In genomic region chr18:7514796-7515440, GRCh38 we compare ENCODE assay signal across 22 cellular contexts. TPM values are rescaled to one million over a fixed set of nuclear protein-coding genes. Genes with fewer than 3 reads are reported as not detected.
DNase-seq lines count a peak whose midpoint lies in the region; ATAC-seq, FAIRE-seq and TF ChIP-seq lines count a peak whose summit lies in the region.
"Had no signal": no experiment of that assay in that cellular context is flagged by ENCODE, and none has a peak within 500 bp of the region (broad histone marks: within the 10 kb centered on the region; RNA-seq: fewer than 3 reads in every experiment).

No MANE protein-coding gene starts in this region.

- H3K27me3 ChIP-seq in Caco-2 (replicated peaks; ENCODE audit: control insufficient read depth, insufficient read depth, low read length): 0 out of 2 replicates have a peak, but pooled peaks cover 1% of the 10 kb centered on the region
- H3K27me3 ChIP-seq in HUES6 (ENCODE audit: control insufficient read depth, insufficient read depth, low read length): no peaks in the 10 kb centered on the region
- H3K27me3 ChIP-seq in endodermal cell (ENCODE audit: control insufficient read depth, insufficient read depth, low read length, poor library complexity, severe bottlenecking): no peaks in the 10 kb centered on the region
- no peaks in the 10 kb centered on the region for H3K27me3 ChIP-seq in left lung
- H3K27me3 ChIP-seq in small intestine (ENCODE audit: control insufficient read depth in 2 of 2, insufficient read depth in 2 of 2, low read length in 2 of 2): peaks cover 0 to 3% of the 10 kb centered on the region in 2 donors
- no peaks in the 10 kb centered on the region for H3K27me3 ChIP-seq in SJCRH30
- H3K27me3 ChIP-seq: BLaER1 treated with 17β-estradiol and CSF1 and Interleukin-3, amounts not matched to agents 10 nM and 100 nM; uterus had no signal

- no peak for FAIRE-seq in small intestine (lab: Jason Lieb, UNC)
- FAIRE-seq: pancreas had no signal

- DNase-seq in Caco-2 (peak; percentile 32 to 39), endodermal cell (peak; percentile 63), left lung (no peak), NCI-H2107 (lab: John Stamatoyannopoulos, UW) (no peak), OCI-M1 (lab: John Stamatoyannopoulos, UW) (no peak), small intestine (no peak), SJCRH30 (no peak)
- DNase-seq: activated CD4-positive, alpha-beta memory T cell treated with anti-CD3 and anti-CD28 coated beads, Interleukin-2, amount 10 ng/mL, durations not matched to agents 7 days and 5 days; activated CD4-positive, CD25-positive, alpha-beta regulatory T cell; activated T-cell treated with anti-CD3 and anti-CD28 coated beads, Interleukin-2, amount 50 U/mL, for 1 hour; hippocampal formation; IMR-90; NCI-H1417 treated with DMSO at 0.1 percent for 48 hours; NCI-H524; NK-92 treated with Interleukin-12 subunit alpha and Interleukin-12 subunit beta, amount 100 ng/mL, for 24 hours; substantia nigra; uterus had no signal

- H3K9me3 ChIP-seq in Caco-2 (peaks cover 11% of the 10 kb centered on the region), HUES6 (ENCODE audit: control insufficient read depth, insufficient read depth, low read depth, low read length) (no peaks in the 10 kb centered on the region), endodermal cell (ENCODE audit: control insufficient read depth, low read length) (no peaks in the 10 kb centered on the region), left lung (no peaks in the 10 kb centered on the region), small intestine (ENCODE audit: control insufficient read depth, low read depth) (no peaks in the 10 kb centered on the region), SJCRH30 (replicated peaks) (no peaks in the 10 kb centered on the region)
- H3K9me3 ChIP-seq: pancreas, uterus had no signal

- WGBS in endodermal cell (ENCODE audit: insufficient coverage in 1 of 2, insufficient read length in 1 of 2), 2 experiments: 70 to 83% methylated on average over 8 to 11 of the region's 11 CpGs
- 63 to 72% (median 65%) methylated on average over 11 of the region's 11 CpGs for WGBS in small intestine, 3 donors

- H3K9me3 Mint-ChIP-seq in Caco-2 (ENCODE audit: unreplicated experiment) (no peaks in the 10 kb centered on the region), endodermal cell (no peaks in the 10 kb centered on the region)

- H3K4me3 ChIP-seq in Caco-2 (ENCODE audit: low read depth, low read length) (no peak overlapping the region), HUES6 (ENCODE audit: low read depth, low read length) (no peak overlapping the region), endodermal cell (ENCODE audit: low read length) (peak overlapping the region; percentile 24), left lung (no peak overlapping the region), small intestine (ENCODE audit: low read depth in 1 of 2, low read length in 2 of 2) (no peak overlapping the region), SJCRH30 (no peak overlapping the region)
- H3K4me3 ChIP-seq: BLaER1 treated with 17β-estradiol and CSF1 and Interleukin-3, amounts not matched to agents 10 nM and 100 nM; pancreas; uterus had no signal

- peaks cover 10% of the 10 kb centered on the region for H3K4me1 ChIP-seq in Caco-2
- peaks cover 43% of the 10 kb centered on the region for H3K4me1 ChIP-seq in HUES6 (ENCODE audit: control insufficient read depth, insufficient read depth, low read length)
- peaks cover 8% of the 10 kb centered on the region for H3K4me1 ChIP-seq in endodermal cell (ENCODE audit: control insufficient read depth, insufficient read depth, low read length)
- no peaks in the 10 kb centered on the region for H3K4me1 ChIP-seq in left lung
- peaks cover 0 to 4% of the 10 kb centered on the region in 2 donors for H3K4me1 ChIP-seq in small intestine (ENCODE audit: control insufficient read depth in 2 of 2, insufficient read depth in 1 of 2, low read depth in 1 of 2, low read length in 1 of 2)
- no peaks in the 10 kb centered on the region for H3K4me1 ChIP-seq in SJCRH30
- H3K4me1 ChIP-seq: pancreas, uterus had no signal

- no peak for TF ChIP-seq CTCF in Caco-2 (IDR thresholded peaks at IDR 0.05; ENCODE audit: insufficient read depth in 1 of 2, low read depth in 1 of 2, low read length in 1 of 2, severe bottlenecking in 1 of 2, unreplicated experiment in 1 of 2)
- TF ChIP-seq CTCF in endodermal cell (conservative IDR thresholded peaks at IDR 0.05): no peak
- TF ChIP-seq CTCF in left lung (IDR thresholded peaks at IDR 0.05): no peak

- no peaks in the 10 kb centered on the region for H3K36me3 ChIP-seq in Caco-2 (ENCODE audit: control insufficient read depth, insufficient read depth, low read length)
- H3K36me3 ChIP-seq in HUES6 (ENCODE audit: control insufficient read depth, insufficient read depth, low read length): no peaks in the 10 kb centered on the region
- H3K36me3 ChIP-seq in endodermal cell (ENCODE audit: control insufficient read depth, insufficient read depth, low read length): no peaks in the 10 kb centered on the region
- no peaks in the 10 kb centered on the region for H3K36me3 ChIP-seq in left lung
- no peaks in the 10 kb centered on the region for H3K36me3 ChIP-seq in small intestine (ENCODE audit: control insufficient read depth in 2 of 2, insufficient read depth in 2 of 2, low read length in 2 of 2)
- H3K36me3 ChIP-seq in SJCRH30: no peaks in the 10 kb centered on the region
- H3K36me3 ChIP-seq: BLaER1 treated with 17β-estradiol and CSF1 and Interleukin-3, amounts not matched to agents 10 nM and 100 nM; pancreas; uterus had no signal

- H3K27ac ChIP-seq in HUES6 (ENCODE audit: low read depth, low read length): peak overlapping the region; percentile 69
- no peak overlapping the region for H3K27ac ChIP-seq in endodermal cell (ENCODE audit: low read depth, low read length)
- H3K27ac ChIP-seq in left lung: no peak overlapping the region
- H3K27ac ChIP-seq in small intestine (ENCODE audit: low read depth in 1 of 2, low read length in 1 of 2): no peak overlapping the region
- H3K27ac ChIP-seq in SJCRH30: no peak overlapping the region
- H3K27ac ChIP-seq: BLaER1 treated with 17β-estradiol and CSF1 and Interleukin-3, amounts not matched to agents 10 nM and 100 nM; uterus had no signal

- intact Hi-C loops in Caco-2 (cut with micrococcal nuclease; ENCODE audit: unreplicated experiment): loop anchor here (5.0 to 10.0 kb wide), 2 partner anchors 47 to 240 kb away; no protein-coding TSS in a partner anchor
- intact Hi-C loops in left lung (cut with DNase I): no loop called here

- ATAC-seq in left lung: peak; percentile 20
- ATAC-seq: natural killer cell treated with Interleukin-12 subunit alpha and Interleukin-12 subunit beta and Interleukin-15 and Interleukin-18, amount 100 ng/mL, for 72 hours had no signal

- peak overlapping the region; percentile 49 for H3K9ac ChIP-seq in HUES6 (ENCODE audit: low read length)
- no peak overlapping the region for H3K9ac ChIP-seq in endodermal cell (ENCODE audit: extremely low read depth, low read length, poor library complexity, severe bottlenecking)
- H3K9ac ChIP-seq: BLaER1 treated with 17β-estradiol and CSF1 and Interleukin-3, amounts not matched to agents 10 nM and 100 nM had no signal

- no peaks in the 10 kb centered on the region for H3K36me3 Mint-ChIP-seq in Caco-2 (ENCODE audit: insufficient read depth, unreplicated experiment)
- H3K36me3 Mint-ChIP-seq in endodermal cell (ENCODE audit: low read depth): no peaks in the 10 kb centered on the region
- H3K36me3 Mint-ChIP-seq: natural killer cell treated with Interleukin-12 subunit alpha and Interleukin-12 subunit beta and Interleukin-15 and Interleukin-18, amount 100 ng/mL, for 72 hours had no signal

- POLR2A ChIA-PET in Caco-2 (lab: Charles Lee): no interaction called here

- H3K27me3 Mint-ChIP-seq in Caco-2 (ENCODE audit: insufficient read depth, unreplicated experiment) (no peaks in the 10 kb centered on the region), endodermal cell (ENCODE audit: insufficient read depth) (no peaks in the 10 kb centered on the region)
- H3K27me3 Mint-ChIP-seq: activated CD4-positive, alpha-beta memory T cell treated with anti-CD3 and anti-CD28 coated beads, Interleukin-2, amount 10 ng/mL, durations not matched to agents 7 days and 5 days; central memory CD8-positive, alpha-beta T cell had no signal

- no TSS peak for BruUV-seq in Caco-2 (replicated peaks; lab: Mats Ljungman, UMichigan)

- H3K27ac Mint-ChIP-seq in Caco-2 (ENCODE audit: unreplicated experiment) (no peak overlapping the region), endodermal cell (no peak overlapping the region)
- H3K27ac Mint-ChIP-seq: activated CD4-positive, alpha-beta memory T cell treated with anti-CD3 and anti-CD28 coated beads, Interleukin-2, amount 10 ng/mL, durations not matched to agents 7 days and 5 days; natural killer cell treated with Interleukin-12 subunit alpha and Interleukin-12 subunit beta and Interleukin-15 and Interleukin-18, amount 100 ng/mL, for 72 hours had no signal

- H3K4me3 Mint-ChIP-seq in Caco-2 (ENCODE audit: unreplicated experiment): no peak overlapping the region
- H3K4me3 Mint-ChIP-seq in endodermal cell: no peak overlapping the region
- H3K4me3 Mint-ChIP-seq: activated CD4-positive, alpha-beta memory T cell treated with anti-CD3 and anti-CD28 coated beads, Interleukin-2, amount 10 ng/mL, durations not matched to agents 7 days and 5 days; central memory CD8-positive, alpha-beta T cell; natural killer cell treated with Interleukin-12 subunit alpha and Interleukin-12 subunit beta and Interleukin-15 and Interleukin-18, amount 100 ng/mL, for 72 hours had no signal

- H3K4me1 Mint-ChIP-seq in Caco-2 (ENCODE audit: low read depth, unreplicated experiment) (peaks cover 6% of the 10 kb centered on the region), endodermal cell (peaks cover 24% of the 10 kb centered on the region)
- H3K4me1 Mint-ChIP-seq: activated CD4-positive, alpha-beta memory T cell treated with anti-CD3 and anti-CD28 coated beads, Interleukin-2, amount 10 ng/mL, durations not matched to agents 7 days and 5 days; central memory CD8-positive, alpha-beta T cell had no signal

- CTCF ChIA-PET in Caco-2 (lab: Charles Lee): no interaction called here

RNA-seq across cellular contexts. Expression of gene PTPRM, which starts 52.2 kb away (rescaled TPM):
- total RNA-seq in Caco-2 (2022): 100.0 and 112 TPM in 2 replicates
- total RNA-seq in endodermal cell: 10 to 100 TPM; 47.2 to 57.6 TPM
- 79.0 TPM for polyA plus RNA-seq in endodermal cell (2013, experiment 1 of 2)
- polyA plus RNA-seq in endodermal cell (2013, experiment 2 of 2): 78.6 TPM
- 10 to 100 TPM; 76.4 to 78.5 TPM for total RNA-seq in left lung
- 10 to 100 TPM in 1 of 3 donors, 1 to 10 TPM in 2; 2.2 to 29.5 (median 6.8) TPM for polyA plus RNA-seq in small intestine
- total RNA-seq in SJCRH30 (2014; rRNA removed; shearing (Covaris generic)): 10.1 and 11.0 TPM in 2 replicates

Comparison
In these comparisons a context has a peak if more than half of its experiments do, and no peak if none do; other contexts are left out.
1. DNase-seq: peak in Caco-2 (2 of 2) and endodermal cell (single experiment); none in left lung (0 of 2), NCI-H2107 (single experiment), OCI-M1 (single experiment), small intestine (single experiment) and SJCRH30 (0 of 2).